20 cellular contexts compared by ENCODE assay signal in the genomic region with DNA sequence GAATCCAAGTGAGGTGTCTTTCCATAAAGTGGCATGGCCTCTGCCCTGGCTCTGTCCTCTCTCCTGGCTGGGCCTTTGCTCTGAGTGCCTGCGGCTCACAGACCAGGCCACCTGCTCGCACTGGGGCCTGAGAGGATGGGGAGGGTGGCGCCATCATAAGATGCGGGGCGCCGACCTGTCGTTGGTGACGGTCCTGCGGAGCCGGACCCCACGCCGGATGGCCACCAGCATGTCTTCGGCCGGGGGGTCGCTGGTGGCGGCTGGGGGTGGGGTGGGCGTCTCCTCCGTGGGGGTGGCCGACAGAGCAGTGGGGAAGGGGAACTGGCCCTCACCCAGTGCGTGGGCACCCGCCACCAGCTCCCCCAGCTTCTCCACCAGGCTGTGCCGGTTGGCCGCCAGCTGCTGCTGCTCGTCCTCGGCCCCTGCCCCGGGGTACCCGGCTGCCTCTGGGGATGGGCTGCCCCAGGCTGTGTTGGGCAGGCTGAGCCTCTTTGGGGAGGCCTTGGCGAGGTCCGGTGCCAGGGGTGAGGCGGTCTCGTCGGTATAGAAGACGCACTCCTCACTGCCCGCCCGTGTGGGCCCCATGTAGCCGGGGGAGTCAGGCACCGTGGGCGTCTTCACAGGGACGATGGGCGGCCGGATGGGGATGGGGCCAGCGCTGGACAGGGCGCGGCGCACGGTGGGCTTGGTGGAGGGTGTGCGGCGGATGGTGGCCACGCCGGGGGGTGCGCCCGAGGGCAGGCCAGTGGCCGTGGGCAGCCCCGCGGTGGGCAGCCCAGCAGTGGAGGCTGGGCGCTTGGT. TPM values are rescaled to one million over a fixed set of nuclear protein-coding genes. Genes with fewer than 3 reads are reported as not detected.
A peak's percentile ranks its signal among the peaks of the same experiment; 100 is the strongest.
DNase-seq lines count a peak whose midpoint lies in the region; ATAC-seq and TF ChIP-seq lines count a peak whose summit lies in the region.
"Had no signal": no experiment of that assay in that cellular context is flagged by ENCODE, and none has a peak within 500 bp of the region (broad histone marks: within the 10 kb centered on the region; RNA-seq: fewer than 3 reads in every experiment).

No MANE protein-coding gene starts in this region.

- H3K27me3 ChIP-seq in neuronal stem cell (ENCODE audit: control insufficient read depth in 3 of 3, insufficient read depth in 3 of 3, low read depth in 1 of 3, low read length in 3 of 3) (no peaks in the 10 kb centered on the region), transverse colon (no peaks in the 10 kb centered on the region)
- H3K27me3 ChIP-seq: BLaER1, hepatocyte, thyroid gland had no signal

- no peak overlapping the region for H2AK5ac ChIP-seq in neuronal stem cell (ENCODE audit: low read depth, low read length)

- no peak overlapping the region for H3K4me3 ChIP-seq in neuronal stem cell (ENCODE audit: low read length in 2 of 2)
- no peak overlapping the region for H3K4me3 ChIP-seq in transverse colon
- H3K4me3 ChIP-seq: BLaER1, coronary artery, GM23248, hepatocyte, prostate gland, thyroid gland had no signal

- no peak overlapping the region for H3K14ac ChIP-seq in neuronal stem cell (ENCODE audit: low read length)

- H3K36me3 ChIP-seq in neuronal stem cell (replicated peaks in 1 of 2; ENCODE audit: control insufficient read depth in 2 of 2, insufficient read depth in 2 of 2, low read length in 2 of 2) (peaks cover 24 to 66% of the 10 kb centered on the region in 2 donors), transverse colon (peaks cover 0 to 23% (median 8%) of the 10 kb centered on the region in 4 donors)

- no peaks in the 10 kb centered on the region for H3K9me3 Mint-ChIP-seq in chondrocyte (ENCODE audit: low read depth)
- no peaks in the 10 kb centered on the region for H3K9me3 Mint-ChIP-seq in activated naive CD8-positive, alpha-beta T cell treated with anti-CD3 and anti-CD28 coated beads for 36 hours
- H3K9me3 Mint-ChIP-seq: naive thymus-derived CD8-positive, alpha-beta T cell had no signal

- H3K18ac ChIP-seq in neuronal stem cell (ENCODE audit: low read length): no peak overlapping the region

- H3K4ac ChIP-seq in neuronal stem cell (ENCODE audit: low read length): no peak overlapping the region

- H3K27ac ChIP-seq in neuronal stem cell (replicated peaks; ENCODE audit: low read length): no peak overlapping the region
- peak overlapping the region; percentile 27 to 66 (median 40) for H3K27ac ChIP-seq in transverse colon
- H3K27ac ChIP-seq: 22Rv1, BLaER1, GM23248, hepatocyte, prostate gland, thyroid gland had no signal

- H2AFZ ChIP-seq in neuronal stem cell (ENCODE audit: low read length): no peak overlapping the region
- H2AFZ ChIP-seq: GM23248, hepatocyte had no signal

- peak overlapping the region; percentile 11 for H3K4me2 ChIP-seq in neuronal stem cell (ENCODE audit: insufficient read depth, low read length, poor library complexity, severe bottlenecking)
- H3K4me2 ChIP-seq: BLaER1, hepatocyte had no signal

- intact Hi-C loops in transverse colon (cut with DNase I; ENCODE audit: low total_unique reads): no loop called here

- H2BK120ac ChIP-seq in neuronal stem cell (ENCODE audit: low read depth, low read length): no peak overlapping the region

- WGBS in neuronal stem cell (ENCODE audit: extremely low coverage in 2 of 2, insufficient read length in 2 of 2, insufficient replicate concordance in 1 of 2), 2 donors: no CpG with 5 or more reads among the region's 56 CpGs
- WGBS in transverse colon (ENCODE audit: low coverage in 1 of 2), 2 donors: 93% methylated on average over 49 of the region's 56 CpGs; no CpG with 5 or more reads in 1 of the 2 donors

- TF ChIP-seq CTCF in chondrocyte (IDR thresholded peaks at IDR 0.05) (no peak), transverse colon (IDR thresholded peaks at IDR 0.05) (no peak)

- no peak for TF ChIP-seq POLR2A in transverse colon (IDR thresholded peaks at IDR 0.05)

- H4K8ac ChIP-seq in neuronal stem cell (ENCODE audit: low read depth, low read length): no peak overlapping the region

- no peak overlapping the region for H4K91ac ChIP-seq in neuronal stem cell (ENCODE audit: low read depth, low read length, poor library complexity)

- H3K23ac ChIP-seq in neuronal stem cell (ENCODE audit: low read depth, low read length, poor library complexity): peak overlapping the region; percentile 80

- peaks cover 24% of the 10 kb centered on the region for H3K4me1 Mint-ChIP-seq in chondrocyte (ENCODE audit: low read depth)
- no peaks in the 10 kb centered on the region for H3K4me1 Mint-ChIP-seq in activated naive CD8-positive, alpha-beta T cell treated with anti-CD3 and anti-CD28 coated beads for 36 hours

- H3K27me3 Mint-ChIP-seq in chondrocyte (ENCODE audit: low read depth): no peaks in the 10 kb centered on the region
- H3K27me3 Mint-ChIP-seq in activated naive CD8-positive, alpha-beta T cell treated with anti-CD3 and anti-CD28 coated beads for 36 hours: no peaks in the 10 kb centered on the region
- H3K27me3 Mint-ChIP-seq: naive thymus-derived CD8-positive, alpha-beta T cell had no signal

- peak overlapping the region; percentile 75 for H2BK5ac ChIP-seq in neuronal stem cell (ENCODE audit: low read length)

- peaks cover 7% of the 10 kb centered on the region for H3K79me1 ChIP-seq in neuronal stem cell (ENCODE audit: low read depth, low read length)

- H2BK15ac ChIP-seq in neuronal stem cell (ENCODE audit: low read length): no peak overlapping the region

- H3K9me3 ChIP-seq in neuronal stem cell (replicated peaks in 1 of 2; ENCODE audit: control insufficient read depth in 2 of 2, insufficient read depth in 1 of 2, low read depth in 1 of 2, low read length in 2 of 2) (peaks cover 4 to 8% of the 10 kb centered on the region in 2 donors), transverse colon (no peaks in the 10 kb centered on the region)
- H3K9me3 ChIP-seq: BLaER1, prostate gland, thyroid gland had no signal

- DNase-seq in DMS53 (lab: John Stamatoyannopoulos, UW) (peak; percentile 17), DMS53 treated with DMSO at 0.1 percent for 48 hours (lab: John Stamatoyannopoulos, UW; ENCODE audit: unreplicated experiment) (no peak), chondrocyte (ENCODE audit: low spot score) (peak; percentile 90), neuronal stem cell (ENCODE audit: low spot score) (no peak), transverse colon (no peak), superior temporal gyrus (ENCODE audit: extremely low spot score) (no peak)
- DNase-seq in activated naive CD8-positive, alpha-beta T cell treated with anti-CD3 and anti-CD28 coated beads for 36 hours: no peak
- DNase-seq: activated naive CD4-positive, alpha-beta T cell treated with anti-CD3 and anti-CD28 coated beads, Interleukin-2, amount 50 U/mL, for 16 hours; GM23248; NCI-H1105 treated with DMSO at 0.1 percent for 48 hours; NCI-H524 treated with DMSO at 0.1 percent for 48 hours; thyroid gland had no signal

- TF ChIP-seq EP300 in transverse colon (IDR thresholded peaks at IDR 0.05; ENCODE audit: low read depth): no peak

- peaks cover 31% of the 10 kb centered on the region for H3K36me3 Mint-ChIP-seq in chondrocyte (ENCODE audit: low read depth)
- peaks cover 9% of the 10 kb centered on the region for H3K36me3 Mint-ChIP-seq in activated naive CD8-positive, alpha-beta T cell treated with anti-CD3 and anti-CD28 coated beads for 36 hours

- no peak for ATAC-seq in GM19351 (IDR thresholded peaks at IDR 0.05; ENCODE audit: unreplicated experiment)
- ATAC-seq: naive thymus-derived CD8-positive, alpha-beta T cell; Right ventricle myocardium inferior had no signal

- no peak overlapping the region for H2BK12ac ChIP-seq in neuronal stem cell (ENCODE audit: low read length)

- H3K27ac Mint-ChIP-seq in chondrocyte (ENCODE audit: unreplicated experiment): peak overlapping the region; percentile 57
- H3K27ac Mint-ChIP-seq in activated naive CD8-positive, alpha-beta T cell treated with anti-CD3 and anti-CD28 coated beads for 36 hours: no peak overlapping the region

- H3K4me1 ChIP-seq in neuronal stem cell (ENCODE audit: control insufficient read depth in 2 of 2, insufficient read depth in 1 of 2, low read depth in 1 of 2, low read length in 2 of 2): no peaks in the 10 kb centered on the region
- peaks cover 0 to 14% (median 9%) of the 10 kb centered on the region in 4 donors for H3K4me1 ChIP-seq in transverse colon
- H3K4me1 ChIP-seq: BLaER1, prostate gland, thyroid gland had no signal

- H3K4me3 Mint-ChIP-seq in chondrocyte (ENCODE audit: unreplicated experiment): no peak overlapping the region
- H3K4me3 Mint-ChIP-seq in activated naive CD8-positive, alpha-beta T cell treated with anti-CD3 and anti-CD28 coated beads for 36 hours: no peak overlapping the region
- H3K4me3 Mint-ChIP-seq: naive thymus-derived CD8-positive, alpha-beta T cell had no signal

- in situ Hi-C loops in transverse colon (cut with MboI; ENCODE audit: low pct_ligation_motif_present in 1 of 4, low pct_unique_long_range_greater_than_20kb in 1 of 4, low sequenced_read_pairs in 3 of 4): loop anchor here in 2 of 4 donors (25.0 kb wide), 1 partner anchor 301 kb away; no protein-coding TSS in a partner anchor

- no peak overlapping the region for H3K9ac ChIP-seq in neuronal stem cell (ENCODE audit: low read depth, low read length, poor library complexity)
- H3K9ac ChIP-seq: BLaER1, GM23248 had no signal

RNA-seq across cellular contexts. Expression of gene IL34, which starts 17.4 kb away (rescaled TPM):
- total RNA-seq in chondrocyte (13.0 to 25.0 TPM (median 20.8 TPM) in 3 replicates), transverse colon (1 to 10 TPM in 2 of 4 donors, not detected in 2; 1.1 to 1.4 TPM)
- polyA plus RNA-seq in neuronal stem cell (2013, experiment 1 of 2): not detected
- 0.03 TPM for polyA plus RNA-seq in neuronal stem cell (2013, experiment 2 of 2)
- total RNA-seq in activated naive CD8-positive, alpha-beta T cell treated with anti-CD3 and anti-CD28 coated beads for 36 hours: under 1 TPM in 1 of 2 experiments, not detected in 1; 0.22 TPM
- total RNA-seq: GM23248 had no signal
- polyA plus RNA-seq: GM23248; naive thymus-derived CD8-positive, alpha-beta T cell had no signal

RNA-seq across cellular contexts. Expression of gene MTSS2, which starts 22.1 kb away (rescaled TPM):
- 243 to 296 TPM (median 282 TPM) in 3 replicates for total RNA-seq in chondrocyte
- 45.9 TPM for polyA plus RNA-seq in neuronal stem cell (2013, experiment 1 of 2)
- polyA plus RNA-seq in neuronal stem cell (2013, experiment 2 of 2): 48.5 TPM
- total RNA-seq in transverse colon: 100 to 1,000 TPM in 1 of 4 donors, 10 to 100 TPM in 3; 13.9 to 149 (median 33.8) TPM
- 1 to 10 TPM; 6.9 to 9.2 TPM for total RNA-seq in activated naive CD8-positive, alpha-beta T cell treated with anti-CD3 and anti-CD28 coated beads for 36 hours

Comparison
In these comparisons a context has a peak if more than half of its experiments do, and no peak if none do; other contexts are left out.
1. DNase-seq: peak in DMS53 (single experiment) and chondrocyte (single experiment); none in DMS53 treated with DMSO at 0.1 percent for 48 hours (single experiment), neuronal stem cell (single experiment), transverse colon (single experiment), superior temporal gyrus (single experiment) and activated naive CD8-positive, alpha-beta T cell treated with anti-CD3 and anti-CD28 coated beads for 36 hours (single experiment).